33 cellular contexts compared by ENCODE assay signal in the genomic region with DNA sequence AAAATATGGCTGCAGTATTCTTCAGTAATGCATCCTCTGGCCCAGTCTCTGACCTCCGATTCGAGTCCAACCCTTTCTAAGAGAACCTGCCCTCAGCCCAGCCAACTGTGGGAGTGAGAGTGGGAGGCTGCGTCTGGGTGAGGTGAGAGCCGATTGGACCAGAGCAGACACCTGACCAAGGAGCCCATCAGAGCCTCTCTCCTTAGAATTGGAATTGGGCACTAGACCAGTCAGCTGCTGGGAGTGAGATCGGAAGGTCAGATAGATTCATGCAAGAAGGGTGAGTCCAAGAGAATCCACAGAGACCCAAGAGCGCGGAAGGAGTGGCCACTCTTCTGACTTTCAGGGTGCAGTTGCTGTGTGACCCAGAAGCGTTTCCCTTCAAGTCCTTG. TPM values are rescaled to one million over a fixed set of nuclear protein-coding genes. Genes with fewer than 3 reads are reported as not detected.
DNase-seq lines count a peak whose midpoint lies in the region; ATAC-seq, FAIRE-seq and TF ChIP-seq lines count a peak whose summit lies in the region.
"Had no signal": no experiment of that assay in that cellular context is flagged by ENCODE, and none has a peak within 500 bp of the region (broad histone marks: within the 10 kb centered on the region; RNA-seq: fewer than 3 reads in every experiment).

No MANE protein-coding gene starts in this region.

- POLR2A ChIA-PET in A549 (lab: Yijun Ruan, JAX), result no interaction called here

- H3K4me3 ChIP-seq in A549, result no peak overlapping the region
- H3K4me3 ChIP-seq in esophagus squamous epithelium, result no peak overlapping the region
- H3K4me3 ChIP-seq: HAP-1, prostate gland, suprapubic skin had no signal

- H3K36me3 ChIP-seq in esophagus squamous epithelium, result peaks cover 0 to 27% (median 0%) of the 10 kb centered on the region in 3 donors
- H3K36me3 ChIP-seq: BE2C, HAP-1, prostate gland had no signal

- peak overlapping the region; percentile 56 to 75; a peak in 5 of 6 replicates for H3K27ac ChIP-seq in A549
- H3K27ac ChIP-seq in esophagus squamous epithelium, result peak overlapping the region in 3 of 4 donors; percentile 17 to 80 (median 56)
- H3K27ac ChIP-seq: prostate gland, suprapubic skin, VCaP had no signal

- TF ChIP-seq POLR2A in A549 (IDR thresholded peaks at IDR 0.05; ENCODE audit: low read length) (no peak), esophagus squamous epithelium (IDR thresholded peaks at IDR 0.05) (no peak)

- peaks cover 40% of the 10 kb centered on the region for H3K4me1 ChIP-seq in A549
- peaks cover 13 to 71% (median 25%) of the 10 kb centered on the region in 3 donors for H3K4me1 ChIP-seq in esophagus squamous epithelium
- H3K4me1 ChIP-seq: HAP-1, prostate gland had no signal

- H3K4me2 ChIP-seq in A549, result peak overlapping the region; percentile 48

- TF ChIP-seq CTCF in A549 (IDR thresholded peaks at IDR 0.05) (no peak), esophagus squamous epithelium (IDR thresholded peaks at IDR 0.05) (no peak)

- FAIRE-seq in A549 (lab: Jason Lieb, UNC), result no peak
- FAIRE-seq: GM12891, islet of Langerhans had no signal

- intact Hi-C loops in esophagus squamous epithelium (cut with DNase I), result loop anchor here (10.0 kb wide), 1 partner anchor 217 kb away; no protein-coding TSS in a partner anchor
- intact Hi-C loops in sciatic nerve (cut with DNase I), result no loop called here

- 80% methylated on average over 8 of the region's 8 CpGs for WGBS in A549 (ENCODE audit: missing lambda C conversion rate)
- 87 to 94% methylated on average over 3 to 7 of the region's 8 CpGs for WGBS in esophagus squamous epithelium, 2 donors

- TF ChIP-seq EP300 in A549 (IDR thresholded peaks at IDR 0.05) (no peak), Ishikawa (IDR thresholded peaks at IDR 0.05; ENCODE audit: borderline replicate concordance) (no peak)

- ATAC-seq in A549, result peak in 1 of 2 experiments; percentile 47; a peak in 4 of 6 replicates
- ATAC-seq in sciatic nerve, result peak; percentile 68
- ATAC-seq: activated CD8-positive, alpha-beta T cell treated with anti-CD3 and anti-CD28 coated beads, Interleukin-2, amount 10 ng/mL, durations not matched to agents 7 days and 5 days; CD8-positive, alpha-beta T cell; left ventricle myocardium superior; stimulated activated naive B cell treated with anti-CD40 and anti-IgM and Interleukin-4, amounts not matched to agents 10 μg/mL and 1 μg/mL and 100 μg/mL, for 72 hours had no signal

- no peaks in the 10 kb centered on the region for H3K27me3 ChIP-seq in esophagus squamous epithelium
- H3K27me3 ChIP-seq: BE2C, suprapubic skin had no signal

- DNase-seq in A549 (ENCODE audit: low read depth in 1 of 2, low spot score in 1 of 2), result peak in 1 of 2 experiments; percentile 66
- DNase-seq in esophagus squamous epithelium (lab: John Stamatoyannopoulos, UW), result no peak
- DNase-seq in sciatic nerve (ENCODE audit: low spot score), result no peak
- DNase-seq in NCI-H2029 (lab: John Stamatoyannopoulos, UW), result no peak
- DNase-seq in dermis blood vessel endothelial cell, result no peak
- DNase-seq in NCI-H1694 (lab: John Stamatoyannopoulos, UW), result no peak
- no peak for DNase-seq in NCI-H128 (lab: John Stamatoyannopoulos, UW; ENCODE audit: unreplicated experiment)
- DNase-seq: activated CD4-positive, alpha-beta T cell treated with anti-CD3 and anti-CD28 coated beads for 4 hours; activated CD8-positive, alpha-beta T cell treated with anti-CD3 and anti-CD28 coated beads, Interleukin-2, amount 10 ng/mL, durations not matched to agents 7 days and 5 days; activated naive CD4-positive, alpha-beta T cell treated with anti-CD3 and anti-CD28 coated beads, Interleukin-2, amount 50 U/mL, for 16 hours; BE2C; CD8-positive, alpha-beta T cell; DMS 273 treated with DMSO at 0.1 percent for 48 hours; effector CD8-positive, alpha-beta T cell; glutamatergic neuron; left ventricle myocardium superior; MM.1S; naive B cell; NCI-H1417; NCI-H2081 treated with DMSO at 0.1 percent for 48 hours; NCI-H2227 treated with DMSO at 0.1 percent for 48 hours; NCI-H526 treated with DMSO at 0.1 percent for 48 hours; SHP77 treated with DMSO at 0.1 percent for 48 hours; stimulated activated naive B cell treated with anti-CD40 and anti-IgM and Interleukin-4, amounts not matched to agents 10 μg/mL and 1 μg/mL and 100 μg/mL, for 72 hours; T1000 had no signal

- H3K9me3 ChIP-seq in A549, result no peaks in the 10 kb centered on the region
- H3K9me3 ChIP-seq in esophagus squamous epithelium, result no peaks in the 10 kb centered on the region
- H3K9me3 ChIP-seq: BE2C, HAP-1, prostate gland, suprapubic skin had no signal

- CTCF ChIA-PET in A549 (lab: Yijun Ruan, JAX), result interaction anchor here (1.2 to 33.7 kb wide), 4 partner anchors 3 to 214 kb away, joined by 6 to 1280 read pairs (median 663); a partner anchor contains a TSS

- TF ChIP-seq RAD21 in A549 (conservative IDR thresholded peaks at IDR 0.05 in 1 of 2, IDR thresholded peaks at IDR 0.05 in 1 of 2) (no peak), Ishikawa (IDR thresholded peaks at IDR 0.05; ENCODE audit: low read depth) (no peak)

TF ChIP-seq in A549, 52 proteins besides CTCF, POLR2A, EP300 and RAD21:
- TF ChIP-seq, protein P1, sequence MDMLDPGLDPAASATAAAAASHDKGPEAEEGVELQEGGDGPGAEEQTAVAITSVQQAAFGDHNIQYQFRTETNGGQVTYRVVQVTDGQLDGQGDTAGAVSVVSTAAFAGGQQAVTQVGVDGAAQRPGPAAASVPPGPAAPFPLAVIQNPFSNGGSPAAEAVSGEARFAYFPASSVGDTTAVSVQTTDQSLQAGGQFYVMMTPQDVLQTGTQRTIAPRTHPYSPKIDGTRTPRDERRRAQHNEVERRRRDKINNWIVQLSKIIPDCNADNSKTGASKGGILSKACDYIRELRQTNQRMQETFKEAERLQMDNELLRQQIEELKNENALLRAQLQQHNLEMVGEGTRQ (IDR thresholded peaks at IDR 0.05), result peak; percentile 63
- TF ChIP-seq KDM5A (IDR thresholded peaks at IDR 0.05), result no peak
- TF ChIP-seq, protein P2, sequence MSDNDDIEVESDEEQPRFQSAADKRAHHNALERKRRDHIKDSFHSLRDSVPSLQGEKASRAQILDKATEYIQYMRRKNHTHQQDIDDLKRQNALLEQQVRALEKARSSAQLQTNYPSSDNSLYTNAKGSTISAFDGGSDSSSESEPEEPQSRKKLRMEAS (IDR thresholded peaks at IDR 0.05), result no peak

TF ChIP-seq in Ishikawa, 13 proteins besides CTCF, POLR2A, EP300 and RAD21 (continues in another document):
- TF ChIP-seq CEBPB (IDR thresholded peaks at IDR 0.05) (no peak), NFIC (IDR thresholded peaks at IDR 0.05) (no peak), TCF12 (IDR thresholded peaks at IDR 0.05; ENCODE audit: low read depth) (no peak), YY1 (IDR thresholded peaks at IDR 0.05; ENCODE audit: low read depth) (no peak), TAF1 (IDR thresholded peaks at IDR 0.05; ENCODE audit: low read depth) (no peak)

RNA-seq across cellular contexts. Expression of a gene that starts 10.2 kb away (rescaled TPM):
- polyA plus RNA-seq in A549 (2011; rRNA removed) (0.08 and 0.28 TPM in 2 replicates), A549 (2017; fragmentation: RNase III; extraction: RNeasy Plus Mini Kit Qiagen cat#74134 plus additional on column Dnase treatment) (0.12 to 0.34 TPM (median 0.18 TPM) in 3 replicates)
- 0.11 and 0.21 TPM in 2 replicates for polyA plus RNA-seq in A549 (2012; cell fraction: cytosol; rRNA removed)
- 0.16 and 0.17 TPM in 2 replicates for polyA plus RNA-seq in A549 (2012; cell fraction: nucleus; rRNA removed)
- polyA minus RNA-seq in A549 (2011; rRNA and poly(A)+ RNA removed), result 0.19 and 0.29 TPM in 2 replicates
- total RNA-seq in esophagus squamous epithelium (10 to 100 TPM in 2 of 4 donors, 1 to 10 TPM in 2; 2.8 to 32.4 (median 8.9) TPM), sciatic nerve (23.0 TPM), dermis blood vessel endothelial cell (not detected in 2 replicates)
- total RNA-seq: activated CD8-positive, alpha-beta T cell treated with anti-CD3 and anti-CD28 coated beads, Interleukin-2, amount 10 ng/mL, durations not matched to agents 7 days and 5 days; CD8-positive, alpha-beta T cell had no signal

RNA-seq across cellular contexts. Expression of a gene that starts 12.4 kb away (rescaled TPM):
- polyA plus RNA-seq in A549 (2011; rRNA removed), result 16.1 and 17.9 TPM in 2 replicates
- polyA plus RNA-seq in A549 (2012; cell fraction: cytosol; rRNA removed), result 4.2 and 4.9 TPM in 2 replicates
- polyA plus RNA-seq in A549 (2012; cell fraction: nucleus; rRNA removed), result 1.7 and 2.4 TPM in 2 replicates
- 8.6 to 12.2 TPM (median 8.6 TPM) in 3 replicates for polyA plus RNA-seq in A549 (2017; fragmentation: RNase III; extraction: RNeasy Plus Mini Kit Qiagen cat#74134 plus additional on column Dnase treatment)
- polyA minus RNA-seq in A549 (2011; rRNA and poly(A)+ RNA removed), result 2.9 and 3.1 TPM in 2 replicates
- not detected for total RNA-seq in esophagus squamous epithelium
- 0.53 TPM for total RNA-seq in sciatic nerve
- total RNA-seq in dermis blood vessel endothelial cell, result not detected in 2 replicates
- total RNA-seq: activated CD8-positive, alpha-beta T cell treated with anti-CD3 and anti-CD28 coated beads, Interleukin-2, amount 10 ng/mL, durations not matched to agents 7 days and 5 days; CD8-positive, alpha-beta T cell; cerebellum; left ventricle myocardium superior had no signal

RNA-seq across cellular contexts. Expression of a gene that starts 19.0 kb away (rescaled TPM):
- not detected in 2 replicates for polyA plus RNA-seq in A549 (2011; rRNA removed)
- polyA plus RNA-seq in A549 (2012; cell fraction: cytosol; rRNA removed), result not detected in 2 replicates
- polyA plus RNA-seq in A549 (2012; cell fraction: nucleus; rRNA removed), result not detected in 2 replicates
- polyA plus RNA-seq in A549 (2017; fragmentation: RNase III; extraction: RNeasy Plus Mini Kit Qiagen cat#74134 plus additional on column Dnase treatment), result not detected in 3 replicates
- not detected in 2 replicates for polyA minus RNA-seq in A549 (2011; rRNA and poly(A)+ RNA removed)
- total RNA-seq in esophagus squamous epithelium, result not detected
- 0.27 TPM for total RNA-seq in sciatic nerve
- total RNA-seq in dermis blood vessel endothelial cell, result not detected in 2 replicates
- total RNA-seq: activated CD8-positive, alpha-beta T cell treated with anti-CD3 and anti-CD28 coated beads, Interleukin-2, amount 10 ng/mL, durations not matched to agents 7 days and 5 days; CD8-positive, alpha-beta T cell; cerebellum; suprapubic skin had no signal

RNA-seq across cellular contexts. Expression of a gene that starts 28.1 kb away (rescaled TPM):
- 23.4 and 25.2 TPM in 2 replicates for polyA plus RNA-seq in A549 (2011; rRNA removed)
- 13.2 and 14.6 TPM in 2 replicates for polyA plus RNA-seq in A549 (2012; cell fraction: cytosol; rRNA removed)
- polyA plus RNA-seq in A549 (2012; cell fraction: nucleus; rRNA removed), result 6.8 and 8.6 TPM in 2 replicates
- polyA plus RNA-seq in A549 (2017; fragmentation: RNase III; extraction: RNeasy Plus Mini Kit Qiagen cat#74134 plus additional on column Dnase treatment), result 19.2 to 21.4 TPM (median 20.8 TPM) in 3 replicates
- 8.7 and 10.4 TPM in 2 replicates for polyA minus RNA-seq in A549 (2011; rRNA and poly(A)+ RNA removed)
- 10 to 100 TPM; 12.8 to 21.0 (median 17.8) TPM for total RNA-seq in esophagus squamous epithelium
- 15.1 TPM for total RNA-seq in sciatic nerve
- total RNA-seq in dermis blood vessel endothelial cell, result 29.8 and 34.8 TPM in 2 replicates

RNA-seq across cellular contexts. Expression of a gene that starts 57.5 kb away (rescaled TPM):
- 0.84 and 1.3 TPM in 2 replicates for polyA plus RNA-seq in A549 (2011; rRNA removed)
- 0.88 and 0.91 TPM in 2 replicates for polyA plus RNA-seq in A549 (2012; cell fraction: cytosol; rRNA removed)
- 11.3 and 12.5 TPM in 2 replicates for polyA plus RNA-seq in A549 (2012; cell fraction: nucleus; rRNA removed)
- 0.87 to 0.96 TPM (median 0.96 TPM) in 3 replicates for polyA plus RNA-seq in A549 (2017; fragmentation: RNase III; extraction: RNeasy Plus Mini Kit Qiagen cat#74134 plus additional on column Dnase treatment)
- polyA minus RNA-seq in A549 (2011; rRNA and poly(A)+ RNA removed), result 2.1 TPM in 2 replicates
- total RNA-seq in esophagus squamous epithelium, result 1 to 10 TPM; 1.6 to 6.3 (median 2.0) TPM
- total RNA-seq in sciatic nerve, result 13.4 TPM
- total RNA-seq in dermis blood vessel endothelial cell, result 1.6 and 2.7 TPM in 2 replicates
